Comparison of ENCODE assay signal across 31 cellular contexts in genomic region chr14:85512491-85512890, GRCh38. TPM values are rescaled to one million over a fixed set of nuclear protein-coding genes. Genes with fewer than 3 reads are reported as not detected.
"Had no signal": no experiment of that assay in that cellular context is flagged by ENCODE, and none has a peak within 500 bp of the region (broad histone marks: within the 10 kb centered on the region; RNA-seq: fewer than 3 reads in every experiment).

No MANE protein-coding gene starts in this region.

- H3K27ac ChIP-seq: adrenal gland, breast epithelium, cardiac muscle cell, colonic mucosa, foreskin keratinocyte, gastrocnemius medialis, heart left ventricle had no signal

- DNase-seq: activated CD4-positive, alpha-beta T cell treated with anti-CD3 and anti-CD28 coated beads for 4 hours; activated CD4-positive, alpha-beta T cell treated with anti-CD3 and anti-CD28 coated beads, Interleukin-2, amount 50 U/mL, for 1 hour; activated CD4-positive, alpha-beta T cell treated with anti-CD3 and anti-CD28 coated beads, Interleukin-2, amount 50 U/mL, for 48 hours; activated CD4-positive, CD25-positive, alpha-beta regulatory T cell; activated CD4-positive, CD25-positive, alpha-beta regulatory T cell treated with anti-CD3 and anti-CD28 coated beads, Interleukin-2, amount 50 U/mL, for 72 hours; activated CD8-positive, alpha-beta memory T cell treated with anti-CD3 and anti-CD28 coated beads for 24 hours; activated CD8-positive, alpha-beta T cell treated with anti-CD3 and anti-CD28 coated beads for 36 hours; activated effector memory CD4-positive, alpha-beta T cell treated with anti-CD3 and anti-CD28 coated beads, Interleukin-2, amount 50 U/mL, for 16 hours; activated naive CD4-positive, alpha-beta T cell treated with anti-CD3 and anti-CD28 coated beads for 36 hours; activated naive CD8-positive, alpha-beta T cell treated with anti-CD3 and anti-CD28 coated beads for 36 hours; activated naive CD8-positive, alpha-beta T cell treated with anti-CD3 and anti-CD28 coated beads, Interleukin-2, amount 50 U/mL, for 24 hours; activated T-cell treated with anti-CD3 and anti-CD28 coated beads, Interleukin-2, amount 50 U/mL, for 1 hour; activated T-cell treated with anti-CD3 and anti-CD28 coated beads, Interleukin-2, amount 50 U/mL, for 48 hours; adrenal gland; amygdala; aorta; central memory CD4-positive, alpha-beta T cell; cerebellar nuclear complex; colonic mucosa; effector CD8-positive, alpha-beta T cell; foreskin keratinocyte; gastrocnemius medialis; glutamatergic neuron; heart left ventricle; T-helper 2 cell had no signal

- H3K27me3 ChIP-seq: adrenal gland, breast epithelium, cardiac muscle cell, colonic mucosa, foreskin keratinocyte, gastrocnemius medialis, heart left ventricle had no signal

- H3K4me1 ChIP-seq: adrenal gland, breast epithelium, colonic mucosa, gastrocnemius medialis had no signal

- ATAC-seq: activated CD8-positive, alpha-beta T cell treated with anti-CD3 and anti-CD28 coated beads for 36 hours; activated naive CD8-positive, alpha-beta T cell treated with anti-CD3 and anti-CD28 coated beads, Interleukin-2, amount 50 U/mL, for 24 hours; esophagus mucosa; foreskin keratinocyte; gastrocnemius medialis; heart left ventricle had no signal

- H3K9me3 ChIP-seq: adrenal gland, breast epithelium, colonic mucosa, gastrocnemius medialis, heart left ventricle had no signal

- H3K36me3 ChIP-seq: adrenal gland, breast epithelium, cardiac muscle cell, colonic mucosa, gastrocnemius medialis, heart left ventricle had no signal

- H3K4me3 ChIP-seq: adrenal gland, breast epithelium, cardiac muscle cell, colonic mucosa, gastrocnemius medialis, heart left ventricle had no signal

RNA-seq across cellular contexts. Expression of gene FLRT2, which starts 17.5 kb away (rescaled TPM):
- total RNA-seq: activated CD8-positive, alpha-beta T cell treated with anti-CD3 and anti-CD28 coated beads for 36 hours; activated naive CD4-positive, alpha-beta T cell treated with anti-CD3 and anti-CD28 coated beads for 36 hours; activated naive CD8-positive, alpha-beta T cell treated with anti-CD3 and anti-CD28 coated beads for 36 hours; activated T-helper 1 cell treated with anti-CD3 and anti-CD28 coated beads, Interleukin-12 subunit alpha, Interleukin-12 subunit beta, Interleukin-2, Interleukin-4 antibody, amounts not matched to agents 30 ng/mL and 10 ng/mL and 1 ng/mL, durations not matched to agents 14 hours and 24 hours and 36 hours; activated T-helper 2 cell treated with anti-CD3 and anti-CD28 coated beads, Interferon-gamma antibody, Interleukin-2, Interleukin-4, amounts not matched to agents 10 μg/mL and 5 μg/mL and 100 μg/mL, durations not matched to agents 14 hours and 24 hours and 36 hours; T-helper 1 cell treated with Interleukin-12 subunit alpha and Interleukin-12 subunit beta and Interleukin-4 antibody, amounts not matched to agents 30 ng/mL and 1 ng/mL, for 36 hours had no signal
